24 cellular contexts compared by ENCODE assay signal in the genomic region with DNA sequence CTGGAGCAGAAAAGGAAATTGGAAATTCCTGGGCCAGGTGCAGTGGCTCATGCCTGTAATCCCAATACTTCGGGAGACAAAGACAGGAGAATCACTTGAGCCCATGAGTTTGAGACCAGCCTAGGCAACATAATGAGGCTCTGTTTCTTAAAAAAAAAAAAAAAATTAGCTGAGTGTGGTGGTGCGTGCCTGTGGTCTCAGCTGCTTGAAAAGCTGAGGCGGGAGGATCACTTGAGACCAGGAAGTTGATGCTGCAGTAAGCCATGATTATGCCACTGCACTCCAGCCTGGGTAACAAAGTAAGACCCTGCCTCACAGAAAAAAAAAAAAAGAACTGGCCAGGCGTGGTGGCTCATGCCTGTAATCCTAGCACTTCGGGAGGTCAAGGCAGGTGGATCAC.
"Had no signal": no experiment of that assay in that cellular context is flagged by ENCODE, and none has a peak within 500 bp of the region (broad histone marks: within the 10 kb centered on the region; RNA-seq: fewer than 3 reads in every experiment).

No MANE protein-coding gene starts in this region.

- H3K27me3 Mint-ChIP-seq: dendritic cell treated with granulocyte-macrophage colony-stimulating factor and Interleukin-4, amounts not matched to agents 40 ng/mL and 50 ng/mL, for 4 days; natural killer cell treated with Interleukin-12 subunit alpha and Interleukin-12 subunit beta and Interleukin-15 and Interleukin-18, amount 100 ng/mL, for 72 hours; progenitor cell of endocrine pancreas; stimulated activated naive B cell treated with anti-CD40 and anti-IgM and Interleukin-4, amounts not matched to agents 10 μg/mL and 1 μg/mL and 100 μg/mL, for 72 hours; type B pancreatic cell had no signal

- H3K27ac Mint-ChIP-seq: activated naive CD4-positive, alpha-beta T cell treated with anti-CD3 and anti-CD28 coated beads for 36 hours; dendritic cell treated with granulocyte-macrophage colony-stimulating factor and Interleukin-4, amounts not matched to agents 40 ng/mL and 50 ng/mL, for 4 days; mesothelial cell of epicardium; progenitor cell of endocrine pancreas; stimulated activated naive B cell treated with anti-CD40 and anti-IgM and Interleukin-4, amounts not matched to agents 10 μg/mL and 1 μg/mL and 100 μg/mL, for 72 hours; type B pancreatic cell had no signal

- DNase-seq: activated CD4-positive, alpha-beta T cell treated with anti-CD3 and anti-CD28 coated beads, Interleukin-2, amount 50 U/mL, for 4 hours; activated CD8-positive, alpha-beta memory T cell treated with anti-CD3 and anti-CD28 coated beads for 24 hours; activated CD8-positive, alpha-beta memory T cell treated with anti-CD3 and anti-CD28 coated beads, Interleukin-2, amount 50 U/mL, for 4 hours; activated naive CD4-positive, alpha-beta T cell treated with anti-CD3 and anti-CD28 coated beads for 36 hours; activated T-cell treated with anti-CD3 and anti-CD28 coated beads, Interleukin-2, amount 50 U/mL, for 4 hours; adrenal gland; brain microvascular endothelial cell; caudate nucleus; effector CD4-positive, alpha-beta T cell; foreskin fibroblast; kidney; left lung; stimulated activated CD4-positive, alpha-beta T cell treated with anti-CD3 and anti-CD28 coated beads, Interleukin-2, amount 100 ng/mL, for 48 hours; stimulated activated CD8-positive, alpha-beta memory T cell treated with anti-CD3 and anti-CD28 coated beads, Interleukin-4, amount 100 ng/mL, for 48 hours; stimulated activated naive B cell treated with anti-CD40 and anti-IgM and Interleukin-4, amounts not matched to agents 10 μg/mL and 1 μg/mL and 100 μg/mL, for 72 hours; testis; WERI-Rb-1 had no signal

- H3K4me1 Mint-ChIP-seq: mesothelial cell of epicardium; stimulated activated naive B cell treated with anti-CD40 and anti-IgM and Interleukin-4, amounts not matched to agents 10 μg/mL and 1 μg/mL and 100 μg/mL, for 72 hours had no signal

- H3K4me1 ChIP-seq: adrenal gland, ascending aorta, left lung, testis had no signal

- H3K9me3 ChIP-seq: adrenal gland, ascending aorta, left lung, testis had no signal

- H3K4me3 Mint-ChIP-seq: activated naive CD4-positive, alpha-beta T cell treated with anti-CD3 and anti-CD28 coated beads for 36 hours; activated T-cell treated with anti-CD3 and anti-CD28 coated beads, Interleukin-2, amount 50 U/mL, for 4 hours; dendritic cell treated with granulocyte-macrophage colony-stimulating factor and Interleukin-4, amounts not matched to agents 40 ng/mL and 50 ng/mL, for 4 days; mesothelial cell of epicardium; natural killer cell treated with Interleukin-12 subunit alpha and Interleukin-12 subunit beta and Interleukin-15 and Interleukin-18, amount 100 ng/mL, for 72 hours; stimulated activated naive B cell treated with anti-CD40 and anti-IgM and Interleukin-4, amounts not matched to agents 10 μg/mL and 1 μg/mL and 100 μg/mL, for 72 hours; type B pancreatic cell had no signal

- H3K4me3 ChIP-seq: adrenal gland, ascending aorta, left lung, lung, testis had no signal

- ATAC-seq: activated T-cell treated with anti-CD3 and anti-CD28 coated beads, Interleukin-2, amount 50 U/mL, for 4 hours; left lung; natural killer cell treated with Interleukin-12 subunit alpha and Interleukin-12 subunit beta and Interleukin-15 and Interleukin-18, amount 100 ng/mL, for 72 hours; stimulated activated naive B cell treated with anti-CD40 and anti-IgM and Interleukin-4, amounts not matched to agents 10 μg/mL and 1 μg/mL and 100 μg/mL, for 72 hours had no signal

- H3K9me3 Mint-ChIP-seq: activated naive CD4-positive, alpha-beta T cell treated with anti-CD3 and anti-CD28 coated beads for 36 hours; activated T-cell treated with anti-CD3 and anti-CD28 coated beads, Interleukin-2, amount 50 U/mL, for 4 hours; dendritic cell treated with granulocyte-macrophage colony-stimulating factor and Interleukin-4, amounts not matched to agents 40 ng/mL and 50 ng/mL, for 4 days; mesothelial cell of epicardium; natural killer cell treated with Interleukin-12 subunit alpha and Interleukin-12 subunit beta and Interleukin-15 and Interleukin-18, amount 100 ng/mL, for 72 hours; stimulated activated naive B cell treated with anti-CD40 and anti-IgM and Interleukin-4, amounts not matched to agents 10 μg/mL and 1 μg/mL and 100 μg/mL, for 72 hours; type B pancreatic cell had no signal

- H3K27me3 ChIP-seq: adrenal gland, ascending aorta, brain microvascular endothelial cell, left lung, testis had no signal

- H3K27ac ChIP-seq: adrenal gland, ascending aorta, brain microvascular endothelial cell, left lung, testis, WERI-Rb-1 had no signal

- H3K36me3 ChIP-seq: adrenal gland had no signal
